In the genomic region with DNA sequence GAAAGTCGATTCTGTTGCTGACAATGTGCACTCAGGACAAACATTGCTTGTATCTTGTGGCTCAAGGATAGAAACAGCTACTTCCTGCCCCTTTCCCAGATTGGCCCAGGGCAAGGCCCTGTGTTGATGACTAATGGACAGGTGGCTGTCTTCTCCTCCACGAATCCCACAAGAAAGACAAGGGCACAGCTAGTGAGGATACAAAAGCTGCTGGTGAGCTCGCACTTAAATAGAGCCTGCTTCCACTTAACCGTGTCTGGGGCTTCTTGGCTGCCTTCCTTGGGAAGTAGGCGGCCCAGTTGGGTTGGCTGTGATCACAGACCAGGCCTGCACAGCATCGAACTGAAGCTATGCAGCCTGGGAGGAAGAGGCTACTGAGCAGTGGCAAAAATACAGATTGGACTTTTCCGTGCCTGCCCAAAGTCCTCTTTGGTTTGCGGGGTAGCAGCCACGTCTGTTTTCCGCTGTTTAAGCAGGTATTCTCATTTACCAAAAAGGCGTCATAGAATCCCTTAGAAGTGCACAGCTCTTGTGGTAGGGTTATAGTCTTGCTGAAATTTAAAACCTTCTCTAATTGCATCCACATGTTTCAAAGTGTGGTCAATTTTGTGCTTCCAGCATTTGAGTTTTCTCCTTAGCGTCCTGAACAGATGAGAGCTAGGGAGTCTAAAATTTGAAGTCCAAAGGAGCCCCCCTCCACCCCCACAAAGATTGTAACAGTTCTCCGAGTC, we compare ENCODE assay signal across 8 cellular contexts. TPM values are rescaled to one million over a fixed set of nuclear protein-coding genes. Genes with fewer than 3 reads are reported as not detected.
DNase-seq lines count a peak whose midpoint lies in the region; ATAC-seq and TF ChIP-seq lines count a peak whose summit lies in the region.

No MANE protein-coding gene starts in this region.

- peak overlapping the region; percentile 28 for H3K27ac Mint-ChIP-seq in dendritic cell treated with granulocyte-macrophage colony-stimulating factor and Interleukin-4, amounts not matched to agents 40 ng/mL and 50 ng/mL, for 4 days
- H3K27ac Mint-ChIP-seq in activated naive CD4-positive, alpha-beta T cell treated with anti-CD3 and anti-CD28 coated beads for 36 hours: no peak overlapping the region
- H3K27ac Mint-ChIP-seq in activated CD8-positive, alpha-beta T cell treated with anti-CD3 and anti-CD28 coated beads for 36 hours: no peak overlapping the region

- no peaks in the 10 kb centered on the region for H3K27me3 Mint-ChIP-seq in dendritic cell treated with granulocyte-macrophage colony-stimulating factor and Interleukin-4, amounts not matched to agents 40 ng/mL and 50 ng/mL, for 4 days
- no peaks in the 10 kb centered on the region for H3K27me3 Mint-ChIP-seq in activated naive CD4-positive, alpha-beta T cell treated with anti-CD3 and anti-CD28 coated beads for 36 hours (ENCODE audit: low read depth)
- H3K27me3 Mint-ChIP-seq in activated CD8-positive, alpha-beta T cell treated with anti-CD3 and anti-CD28 coated beads for 36 hours: peaks cover 3% of the 10 kb centered on the region

- WGBS in lung, 2 donors: 66 to 73% methylated on average over 13 of the region's 13 CpGs

- peaks cover 86% of the 10 kb centered on the region for H3K36me3 Mint-ChIP-seq in dendritic cell treated with granulocyte-macrophage colony-stimulating factor and Interleukin-4, amounts not matched to agents 40 ng/mL and 50 ng/mL, for 4 days (ENCODE audit: low read depth)
- no peaks in the 10 kb centered on the region for H3K36me3 Mint-ChIP-seq in activated naive CD4-positive, alpha-beta T cell treated with anti-CD3 and anti-CD28 coated beads for 36 hours (ENCODE audit: low read depth)
- no peaks in the 10 kb centered on the region for H3K36me3 Mint-ChIP-seq in activated CD8-positive, alpha-beta T cell treated with anti-CD3 and anti-CD28 coated beads for 36 hours (ENCODE audit: low read depth)

- CTCF ChIA-PET in activated naive CD4-positive, alpha-beta T cell treated with anti-CD3 and anti-CD28 coated beads for 36 hours (lab: Charles Lee): interaction anchor here (0.8 to 3.1 kb wide), 8 partner anchors 16 to 301 kb away, joined by 3 to 14 read pairs (median 5); no protein-coding TSS in a partner anchor
- CTCF ChIA-PET in activated CD8-positive, alpha-beta T cell treated with anti-CD3 and anti-CD28 coated beads for 36 hours (lab: Charles Lee): interaction anchor here (0.9 to 2.8 kb wide), 5 partner anchors 11 to 221 kb away, joined by 3 to 9 read pairs (median 4); no protein-coding TSS in a partner anchor

- H3K27me3 ChIP-seq in lung (ENCODE audit: control insufficient read depth, insufficient read depth) (no peaks in the 10 kb centered on the region), vagina (no peaks in the 10 kb centered on the region)

- H3K4me3 Mint-ChIP-seq in dendritic cell treated with granulocyte-macrophage colony-stimulating factor and Interleukin-4, amounts not matched to agents 40 ng/mL and 50 ng/mL, for 4 days: no peak overlapping the region
- no peak overlapping the region for H3K4me3 Mint-ChIP-seq in activated naive CD4-positive, alpha-beta T cell treated with anti-CD3 and anti-CD28 coated beads for 36 hours
- H3K4me3 Mint-ChIP-seq in activated CD8-positive, alpha-beta T cell treated with anti-CD3 and anti-CD28 coated beads for 36 hours: no peak overlapping the region

- peaks cover 9 to 35% of the 10 kb centered on the region in 2 donors for H3K36me3 ChIP-seq in lung (ENCODE audit: control insufficient read depth in 2 of 2, insufficient read depth in 2 of 2, low read length in 2 of 2)
- peaks cover 0 to 62% of the 10 kb centered on the region in 2 donors for H3K36me3 ChIP-seq in vagina

- no peak overlapping the region for H3K4me3 ChIP-seq in lung
- H3K4me3 ChIP-seq in vagina: no peak overlapping the region

- peaks cover 19 to 23% of the 10 kb centered on the region in 2 donors for H3K4me1 ChIP-seq in lung (ENCODE audit: control insufficient read depth in 2 of 2, insufficient read depth in 2 of 2, low read length in 2 of 2)
- peaks cover 43% of the 10 kb centered on the region for H3K4me1 ChIP-seq in vagina

- ATAC-seq in lung (ENCODE audit: insufficient read depth, low FRiP score) (no peak), HG03097 (IDR thresholded peaks at IDR 0.05; ENCODE audit: low FRiP score, unreplicated experiment) (no peak)
- ATAC-seq in activated CD8-positive, alpha-beta T cell treated with anti-CD3 and anti-CD28 coated beads for 36 hours: no peak

- peak overlapping the region; percentile 69 to 79 for H3K27ac ChIP-seq in lung (ENCODE audit: low read depth in 1 of 2, low read length in 1 of 2)
- H3K27ac ChIP-seq in vagina: peak overlapping the region; percentile 87

- DNase-seq in NCI-H2171 treated with DMSO at 0.1 percent for 48 hours (lab: John Stamatoyannopoulos, UW) (peak; percentile 30), NCI-H2171 (lab: John Stamatoyannopoulos, UW) (no peak), lung (ENCODE audit: low spot score) (no peak), vagina (ENCODE audit: extremely low spot score in 2 of 2) (no peak)
- no peak for DNase-seq in activated naive CD4-positive, alpha-beta T cell treated with anti-CD3 and anti-CD28 coated beads for 36 hours
- DNase-seq in activated CD8-positive, alpha-beta T cell treated with anti-CD3 and anti-CD28 coated beads for 36 hours: no peak

- peaks cover 61% of the 10 kb centered on the region for H3K4me1 Mint-ChIP-seq in dendritic cell treated with granulocyte-macrophage colony-stimulating factor and Interleukin-4, amounts not matched to agents 40 ng/mL and 50 ng/mL, for 4 days (ENCODE audit: low read depth)
- no peaks in the 10 kb centered on the region for H3K4me1 Mint-ChIP-seq in activated naive CD4-positive, alpha-beta T cell treated with anti-CD3 and anti-CD28 coated beads for 36 hours (ENCODE audit: low read depth)
- H3K4me1 Mint-ChIP-seq in activated CD8-positive, alpha-beta T cell treated with anti-CD3 and anti-CD28 coated beads for 36 hours (ENCODE audit: low read depth): no peaks in the 10 kb centered on the region

- intact Hi-C loops in dendritic cell treated with granulocyte-macrophage colony-stimulating factor and Interleukin-4, amounts not matched to agents 40 ng/mL and 50 ng/mL, for 4 days (cut with micrococcal nuclease): loop anchor here (5.0 kb wide), 2 partner anchors 207 to 307 kb away; no protein-coding TSS in a partner anchor
- intact Hi-C loops in vagina (cut with DNase I): loop anchor here (10.0 kb wide), 2 partner anchors 109 to 299 kb away; no protein-coding TSS in a partner anchor
- intact Hi-C loops in activated naive CD4-positive, alpha-beta T cell treated with anti-CD3 and anti-CD28 coated beads for 36 hours (cut with micrococcal nuclease): no loop called here
- intact Hi-C loops in activated CD8-positive, alpha-beta T cell treated with anti-CD3 and anti-CD28 coated beads for 36 hours (cut with micrococcal nuclease): loop anchor here (2.0 to 10.0 kb wide), 2 partner anchors 209 to 299 kb away; no protein-coding TSS in a partner anchor

- TF ChIP-seq CTCF in lung (IDR thresholded peaks at IDR 0.05; ENCODE audit: control extremely low read depth, extremely low read depth) (no peak), vagina (IDR thresholded peaks at IDR 0.05) (no peak)
- TF ChIP-seq CTCF in activated CD8-positive, alpha-beta T cell treated with anti-CD3 and anti-CD28 coated beads for 36 hours (IDR thresholded peaks at IDR 0.05): no peak

- no peaks in the 10 kb centered on the region for H3K9me3 ChIP-seq in lung (ENCODE audit: control insufficient read depth in 2 of 2, insufficient read depth in 1 of 2, low read length in 1 of 2)
- H3K9me3 ChIP-seq in vagina: no peaks in the 10 kb centered on the region

- POLR2A ChIA-PET in activated CD8-positive, alpha-beta T cell treated with anti-CD3 and anti-CD28 coated beads for 36 hours (lab: Charles Lee): no interaction called here

- H3K9me3 Mint-ChIP-seq in dendritic cell treated with granulocyte-macrophage colony-stimulating factor and Interleukin-4, amounts not matched to agents 40 ng/mL and 50 ng/mL, for 4 days: no peaks in the 10 kb centered on the region
- no peaks in the 10 kb centered on the region for H3K9me3 Mint-ChIP-seq in activated naive CD4-positive, alpha-beta T cell treated with anti-CD3 and anti-CD28 coated beads for 36 hours
- H3K9me3 Mint-ChIP-seq in activated CD8-positive, alpha-beta T cell treated with anti-CD3 and anti-CD28 coated beads for 36 hours: no peaks in the 10 kb centered on the region

- no peak for TF ChIP-seq POLR2A in vagina (IDR thresholded peaks at IDR 0.05)

RNA-seq across cellular contexts. Expression of gene NAA20, which starts 23.1 kb away (rescaled TPM):
- 10 to 100 TPM; 33.6 to 55.6 TPM for total RNA-seq in lung
- polyA plus RNA-seq in lung: 100 to 1,000 TPM in 1 of 2 donors, 10 to 100 TPM in 1; 64.3 to 143 TPM
- total RNA-seq in vagina: 28.2 TPM
- total RNA-seq in activated naive CD4-positive, alpha-beta T cell treated with anti-CD3 and anti-CD28 coated beads for 36 hours: 10 to 100 TPM; 59.5 to 65.5 TPM
- total RNA-seq in activated CD8-positive, alpha-beta T cell treated with anti-CD3 and anti-CD28 coated beads for 36 hours: 100 to 1,000 TPM in 1 of 2 experiments, 10 to 100 TPM in 1; 99.8 to 100 TPM

RNA-seq across cellular contexts. Expression of gene CRNKL1, which starts 58.2 kb away (rescaled TPM):
- 10 to 100 TPM; 14.5 to 39.5 TPM for total RNA-seq in lung
- polyA plus RNA-seq in lung: 10 to 100 TPM; 11.0 to 26.4 TPM
- total RNA-seq in vagina: 15.2 TPM
- total RNA-seq in activated naive CD4-positive, alpha-beta T cell treated with anti-CD3 and anti-CD28 coated beads for 36 hours: 10 to 100 TPM; 14.1 to 15.7 TPM
- total RNA-seq in activated CD8-positive, alpha-beta T cell treated with anti-CD3 and anti-CD28 coated beads for 36 hours: 10 to 100 TPM; 21.1 to 23.3 TPM

RNA-seq across cellular contexts. Expression of gene CFAP61, which starts 58.2 kb away (rescaled TPM):
- total RNA-seq in lung: 10 to 100 TPM; 10.7 to 15.4 TPM
- 1 to 10 TPM; 2.0 to 2.2 TPM for polyA plus RNA-seq in lung
- 1.5 TPM for total RNA-seq in vagina
- not detected for total RNA-seq in activated naive CD4-positive, alpha-beta T cell treated with anti-CD3 and anti-CD28 coated beads for 36 hours
- total RNA-seq in activated CD8-positive, alpha-beta T cell treated with anti-CD3 and anti-CD28 coated beads for 36 hours: not detected
